1 cellular context compared by ENCODE assay signal in the genomic region with DNA sequence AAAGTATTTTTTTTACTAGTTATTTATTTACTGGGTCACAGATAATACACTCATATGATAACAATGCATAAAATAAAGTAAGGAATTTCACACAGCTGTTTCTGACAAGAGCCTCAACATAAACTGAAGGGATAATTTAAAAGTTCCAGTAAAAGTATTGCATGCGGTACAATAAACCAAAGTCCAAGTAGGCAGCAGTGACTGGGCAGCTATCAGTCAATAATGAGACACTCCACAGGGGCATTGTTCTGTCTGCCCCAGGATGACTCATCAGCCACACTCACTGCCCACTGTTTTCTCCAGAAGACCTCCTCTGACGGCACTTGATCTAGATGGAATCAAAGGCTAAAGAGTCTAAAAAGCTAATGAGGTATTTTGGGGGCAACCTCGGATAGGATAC.
TF ChIP-seq lines count a peak whose summit lies in the region.

No MANE protein-coding gene starts in this region.

TF ChIP-seq in HCT116, 20 proteins besides CTCF, POLR2A, EP300 and RAD21 (continued from another document):
- TF ChIP-seq ZBTB33 (IDR thresholded peaks at IDR 0.05; ENCODE audit: extremely low read depth, insufficient replicate concordance, low read length), result peak; percentile 26
- peak; percentile 97 for TF ChIP-seq JUND (IDR thresholded peaks at IDR 0.05)
- TF ChIP-seq, protein P1, sequence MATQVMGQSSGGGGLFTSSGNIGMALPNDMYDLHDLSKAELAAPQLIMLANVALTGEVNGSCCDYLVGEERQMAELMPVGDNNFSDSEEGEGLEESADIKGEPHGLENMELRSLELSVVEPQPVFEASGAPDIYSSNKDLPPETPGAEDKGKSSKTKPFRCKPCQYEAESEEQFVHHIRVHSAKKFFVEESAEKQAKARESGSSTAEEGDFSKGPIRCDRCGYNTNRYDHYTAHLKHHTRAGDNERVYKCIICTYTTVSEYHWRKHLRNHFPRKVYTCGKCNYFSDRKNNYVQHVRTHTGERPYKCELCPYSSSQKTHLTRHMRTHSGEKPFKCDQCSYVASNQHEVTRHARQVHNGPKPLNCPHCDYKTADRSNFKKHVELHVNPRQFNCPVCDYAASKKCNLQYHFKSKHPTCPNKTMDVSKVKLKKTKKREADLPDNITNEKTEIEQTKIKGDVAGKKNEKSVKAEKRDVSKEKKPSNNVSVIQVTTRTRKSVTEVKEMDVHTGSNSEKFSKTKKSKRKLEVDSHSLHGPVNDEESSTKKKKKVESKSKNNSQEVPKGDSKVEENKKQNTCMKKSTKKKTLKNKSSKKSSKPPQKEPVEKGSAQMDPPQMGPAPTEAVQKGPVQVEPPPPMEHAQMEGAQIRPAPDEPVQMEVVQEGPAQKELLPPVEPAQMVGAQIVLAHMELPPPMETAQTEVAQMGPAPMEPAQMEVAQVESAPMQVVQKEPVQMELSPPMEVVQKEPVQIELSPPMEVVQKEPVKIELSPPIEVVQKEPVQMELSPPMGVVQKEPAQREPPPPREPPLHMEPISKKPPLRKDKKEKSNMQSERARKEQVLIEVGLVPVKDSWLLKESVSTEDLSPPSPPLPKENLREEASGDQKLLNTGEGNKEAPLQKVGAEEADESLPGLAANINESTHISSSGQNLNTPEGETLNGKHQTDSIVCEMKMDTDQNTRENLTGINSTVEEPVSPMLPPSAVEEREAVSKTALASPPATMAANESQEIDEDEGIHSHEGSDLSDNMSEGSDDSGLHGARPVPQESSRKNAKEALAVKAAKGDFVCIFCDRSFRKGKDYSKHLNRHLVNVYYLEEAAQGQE (IDR thresholded peaks at IDR 0.05; ENCODE audit: low read depth), result no peak
- TF ChIP-seq, protein P2, sequence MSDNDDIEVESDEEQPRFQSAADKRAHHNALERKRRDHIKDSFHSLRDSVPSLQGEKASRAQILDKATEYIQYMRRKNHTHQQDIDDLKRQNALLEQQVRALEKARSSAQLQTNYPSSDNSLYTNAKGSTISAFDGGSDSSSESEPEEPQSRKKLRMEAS (IDR thresholded peaks at IDR 0.05), result peak; percentile 67
- peak; percentile 72 for TF ChIP-seq SIN3A (IDR thresholded peaks at IDR 0.05; ENCODE audit: low read depth)
- peak; percentile 91 for TF ChIP-seq CBX3 (IDR thresholded peaks at IDR 0.05; ENCODE audit: low read depth)
- no peak for TF ChIP-seq ELF1 (IDR thresholded peaks at IDR 0.05; ENCODE audit: borderline replicate concordance, low read depth)
- no peak for TF ChIP-seq SRF (IDR thresholded peaks at IDR 0.05; ENCODE audit: low read depth)
- peak; percentile 66; the same call in 1 of the 2 replicates for TF ChIP-seq CEBPB (IDR thresholded peaks at IDR 0.05; ENCODE audit: low read depth)
- TF ChIP-seq TCF7L2 (IDR thresholded peaks at IDR 0.05; ENCODE audit: borderline replicate concordance, extremely low read depth, insufficient read depth, insufficient read length), result peak; percentile 47
- peak; percentile 64; the same call in 1 of the 2 replicates for TF ChIP-seq POLR2AphosphoS5 (IDR thresholded peaks at IDR 0.05; ENCODE audit: low read depth, low read length)
- no peak for TF ChIP-seq EZH2phosphoT487 (IDR thresholded peaks at IDR 0.05; ENCODE audit: borderline replicate concordance)
- TF ChIP-seq YY1 (IDR thresholded peaks at IDR 0.05; ENCODE audit: extremely low read depth, insufficient replicate concordance, low read depth, low read length), result no peak
- TF ChIP-seq FOSL1 (IDR thresholded peaks at IDR 0.05; ENCODE audit: low read depth), result peak; percentile 97
